22 cellular contexts compared by ENCODE assay signal in the genomic region with DNA sequence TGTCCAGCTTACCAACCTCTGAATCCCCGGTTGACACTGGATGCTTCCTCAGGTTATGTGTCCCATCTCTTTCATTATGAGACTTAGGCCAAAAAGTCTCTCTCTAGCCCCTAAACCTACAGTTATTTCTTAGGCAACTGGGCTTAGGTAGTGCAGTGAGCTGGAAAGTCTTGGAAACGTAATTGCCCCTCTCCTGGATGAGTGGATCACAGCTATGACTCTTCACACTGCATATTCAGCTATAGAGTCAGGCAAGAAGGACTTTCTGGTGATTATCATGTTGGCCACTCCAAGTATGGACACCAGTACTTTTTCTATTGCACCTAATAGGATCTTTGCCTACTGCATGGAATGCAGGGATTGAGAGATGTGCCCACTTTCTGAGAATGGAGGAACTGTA.
DNase-seq lines count a peak whose midpoint lies in the region; FAIRE-seq lines count a peak whose summit lies in the region.
"Had no signal": no experiment of that assay in that cellular context is flagged by ENCODE, and none has a peak within 500 bp of the region (broad histone marks: within the 10 kb centered on the region; RNA-seq: fewer than 3 reads in every experiment).

No MANE protein-coding gene starts in this region.

- intact Hi-C loops in posterior vena cava (cut with DNase I) = no loop called here

- peak; percentile 78 for FAIRE-seq in RCC 7860 (lab: Jason Lieb, UNC)
- FAIRE-seq: A204.1, GM12878, GM19239, H1 had no signal

- in situ Hi-C loops in ACHN (cut with HindIII; ENCODE audit: low pct_ligation_motif_present, low pct_unique_long_range_greater_than_20kb, low sequenced_read_pairs) = no loop called here

- peak; percentile 46 for DNase-seq in ACHN
- peak; percentile 66 for DNase-seq in RCC 7860 (ENCODE audit: low spot score)
- DNase-seq in glomerular visceral epithelial cell (ENCODE audit: extremely low spot score) = peak; percentile 53
- peak; percentile 66 for DNase-seq in kidney tubule cell (ENCODE audit: low spot score)
- no peak for DNase-seq in posterior vena cava (ENCODE audit: low spot score)
- no peak for DNase-seq in middle frontal gyrus (ENCODE audit: extremely low spot score, low spot score)
- no peak for DNase-seq in activated CD4-positive, alpha-beta T cell treated with anti-CD3 and anti-CD28 coated beads, Interleukin-2, amount 50 U/mL, for 4 hours
- no peak for DNase-seq in NCI-H345 treated with DMSO at 0.1 percent for 48 hours (lab: John Stamatoyannopoulos, UW; ENCODE audit: unreplicated experiment)
- DNase-seq: AML-193; BE2C; CD4-positive, alpha-beta T cell; CD8-positive, alpha-beta memory T cell; DMS 273 treated with DMSO at 0.1 percent for 48 hours; DMS79; EL; GDM1; H7; HCEC 1CT had no signal

Comparison
In these comparisons a context has a peak if more than half of its experiments do, and no peak if none do; other contexts are left out.
1. DNase-seq: peak in ACHN (single experiment), RCC 7860 (single experiment), glomerular visceral epithelial cell (single experiment) and kidney tubule cell (single experiment); none in posterior vena cava (single experiment), middle frontal gyrus (single experiment), activated CD4-positive, alpha-beta T cell treated with anti-CD3 and anti-CD28 coated beads, Interleukin-2, amount 50 U/mL, for 4 hours (0 of 2) and NCI-H345 treated with DMSO at 0.1 percent for 48 hours (single experiment).